Comparison of ENCODE assay signal across 30 cellular contexts in genomic region chr11:272195-272930, GRCh38. TPM values are rescaled to one million over a fixed set of nuclear protein-coding genes. Genes with fewer than 3 reads are reported as not detected.
DNase-seq lines count a peak whose midpoint lies in the region; ATAC-seq, FAIRE-seq and TF ChIP-seq lines count a peak whose summit lies in the region.
"Had no signal": no experiment of that assay in that cellular context is flagged by ENCODE, and none has a peak within 500 bp of the region (broad histone marks: within the 10 kb centered on the region; RNA-seq: fewer than 3 reads in every experiment).

No MANE protein-coding gene starts in this region.

- H4K91ac ChIP-seq in H9 (ENCODE audit: insufficient read length, low read depth, low read length) (no peak overlapping the region), mesenchymal stem cell (ENCODE audit: low read length) (no peak overlapping the region)

- no peaks in the 10 kb centered on the region for H4K20me1 ChIP-seq in H9 (ENCODE audit: control insufficient read depth, insufficient read depth, insufficient read length)

- H4K8ac ChIP-seq in H9 (replicated peaks; ENCODE audit: insufficient read length, low read depth, low read length): no peak overlapping the region
- no peak overlapping the region for H4K8ac ChIP-seq in mesenchymal stem cell (ENCODE audit: low read length)

- H3K4me1 ChIP-seq in H9 (ENCODE audit: insufficient read depth, low read length): peaks cover 6% of the 10 kb centered on the region
- peaks cover 3 to 4% of the 10 kb centered on the region in 2 donors for H3K4me1 ChIP-seq in small intestine (ENCODE audit: control insufficient read depth in 2 of 2, insufficient read depth in 1 of 2, low read depth in 1 of 2, low read length in 1 of 2)
- peaks cover 6% of the 10 kb centered on the region for H3K4me1 ChIP-seq in mesenchymal stem cell (ENCODE audit: control insufficient read depth, insufficient read depth, low read depth, low read length)

- H3K18ac ChIP-seq in H9 (ENCODE audit: insufficient read length, low read depth, low read length) (no peak overlapping the region), mesenchymal stem cell (ENCODE audit: low read depth in 1 of 2, low read length in 2 of 2) (no peak overlapping the region)

- H3K23me2 ChIP-seq in H9 (ENCODE audit: insufficient read length, low read depth, low read length, poor library complexity, severe bottlenecking): no peaks in the 10 kb centered on the region

- H2AFZ ChIP-seq in H9 (ENCODE audit: low read length) (no peak overlapping the region), mesenchymal stem cell (ENCODE audit: low read depth, low read length) (no peak overlapping the region)

- no peaks in the 10 kb centered on the region for H3K27me3 ChIP-seq in H9 (ENCODE audit: insufficient read depth, low read length)
- no peaks in the 10 kb centered on the region for H3K27me3 ChIP-seq in small intestine (ENCODE audit: control insufficient read depth in 2 of 2, insufficient read depth in 2 of 2, low read length in 2 of 2)
- peaks cover 7 to 61% of the 10 kb centered on the region in 2 experiments for H3K27me3 ChIP-seq in mesenchymal stem cell (ENCODE audit: control insufficient read depth in 1 of 2, insufficient read depth in 1 of 2, low read length in 2 of 2)
- H3K27me3 ChIP-seq: tibial nerve had no signal

- H3K79me2 ChIP-seq in H9 (ENCODE audit: insufficient read depth, low read length): no peaks in the 10 kb centered on the region

- DNase-seq in activated naive CD8-positive, alpha-beta T cell treated with anti-CD3 and anti-CD28 coated beads for 36 hours: no peak
- DNase-seq in H9: peak; percentile 20
- DNase-seq in effector memory CD8-positive, alpha-beta T cell: no peak
- DNase-seq in small intestine: peak; percentile 97
- no peak for DNase-seq in NK-92 (lab: John Stamatoyannopoulos, UW; ENCODE audit: unreplicated experiment)
- DNase-seq in mesenchymal stem cell: no peak
- no peak for DNase-seq in Right ventricle myocardium superior
- DNase-seq: activated CD4-positive, alpha-beta T cell treated with anti-CD3 and anti-CD28 coated beads for 48 hours; activated naive CD4-positive, alpha-beta T cell treated with anti-CD3 and anti-CD28 coated beads, Interleukin-2, amount 50 U/mL, for 16 hours; activated T-cell treated with anti-CD3 and anti-CD28 coated beads, Interleukin-2, amount 50 U/mL, for 1 hour; effector CD4-positive, alpha-beta T cell; Karpas-422; NCI-H1048; NCI-H2081; NCI-H446 treated with DMSO at 0.1 percent for 48 hours; stimulated activated CD4-positive, alpha-beta T cell treated with anti-CD3 and anti-CD28 coated beads, Interleukin-2, amount 100 ng/mL, for 24 hours; stimulated activated naive CD4-positive, alpha-beta T cell treated with Interleukin-2 at 50 U/mL for 16 hours had no signal

- H3K4me3 Mint-ChIP-seq in activated naive CD8-positive, alpha-beta T cell: no peak overlapping the region
- H3K4me3 Mint-ChIP-seq in activated naive CD8-positive, alpha-beta T cell treated with anti-CD3 and anti-CD28 coated beads for 36 hours: no peak overlapping the region
- no peak overlapping the region for H3K4me3 Mint-ChIP-seq in H9
- no peak overlapping the region for H3K4me3 Mint-ChIP-seq in effector memory CD8-positive, alpha-beta T cell
- H3K4me3 Mint-ChIP-seq: central memory CD8-positive, alpha-beta T cell; nephron had no signal

- peaks cover 10% of the 10 kb centered on the region for H3K36me3 Mint-ChIP-seq in activated naive CD8-positive, alpha-beta T cell
- peaks cover 12% of the 10 kb centered on the region for H3K36me3 Mint-ChIP-seq in activated naive CD8-positive, alpha-beta T cell treated with anti-CD3 and anti-CD28 coated beads for 36 hours
- H3K36me3 Mint-ChIP-seq in H9 (ENCODE audit: insufficient read depth in 1 of 3, low read depth in 3 of 3): no peaks in the 10 kb centered on the region; a peak in 1 of 7 replicates
- H3K36me3 Mint-ChIP-seq in effector memory CD8-positive, alpha-beta T cell (ENCODE audit: insufficient read depth): peaks cover 24% of the 10 kb centered on the region

- H2BK5ac ChIP-seq in H9 (ENCODE audit: insufficient read length, low read length): no peak overlapping the region
- no peak overlapping the region for H2BK5ac ChIP-seq in mesenchymal stem cell (ENCODE audit: low read depth, low read length, poor library complexity, severe bottlenecking)

- H3K36me3 ChIP-seq in small intestine (ENCODE audit: control insufficient read depth in 2 of 2, insufficient read depth in 2 of 2, low read length in 2 of 2) (no peaks in the 10 kb centered on the region), mesenchymal stem cell (ENCODE audit: control insufficient read depth in 1 of 2, insufficient read depth in 2 of 2, low read depth in 1 of 2, low read length in 2 of 2) (no peaks in the 10 kb centered on the region)
- H3K36me3 ChIP-seq: HAP-1, tibial nerve had no signal

- intact Hi-C loops in Right ventricle myocardium superior (cut with DNase I): no loop called here

- H3K9ac ChIP-seq in H9 (ENCODE audit: extremely low read depth, insufficient read length, low read length) (no peak overlapping the region), mesenchymal stem cell (ENCODE audit: low read length) (no peak overlapping the region)

- peak overlapping the region in 1 of 2 donors; percentile 24 for H3K4me3 ChIP-seq in small intestine (ENCODE audit: low read depth in 1 of 2, low read length in 2 of 2)
- no peak overlapping the region for H3K4me3 ChIP-seq in mesenchymal stem cell (ENCODE audit: insufficient read depth in 1 of 2, low read depth in 1 of 2, low read length in 2 of 2)
- H3K4me3 ChIP-seq: HAP-1, tibial nerve had no signal

- H2BK12ac ChIP-seq in H9 (ENCODE audit: insufficient read length, low read depth, low read length) (no peak overlapping the region), mesenchymal stem cell (ENCODE audit: low read length in 2 of 2) (no peak overlapping the region)

- no peak overlapping the region for H2BK15ac ChIP-seq in H9 (ENCODE audit: low read depth, low read length)
- no peak overlapping the region for H2BK15ac ChIP-seq in mesenchymal stem cell (ENCODE audit: low read depth, poor library complexity, severe bottlenecking)

- ATAC-seq in effector memory CD8-positive, alpha-beta T cell (replicated peaks): no peak
- no peak for ATAC-seq in Right ventricle myocardium superior (ENCODE audit: poor library complexity)
- ATAC-seq: esophagus mucosa had no signal

- peaks cover 44% of the 10 kb centered on the region for H3K4me1 Mint-ChIP-seq in activated naive CD8-positive, alpha-beta T cell (ENCODE audit: low read depth)
- H3K4me1 Mint-ChIP-seq in activated naive CD8-positive, alpha-beta T cell treated with anti-CD3 and anti-CD28 coated beads for 36 hours: peaks cover 28% of the 10 kb centered on the region
- H3K4me1 Mint-ChIP-seq in H9: peaks cover 34 to 42% of the 10 kb centered on the region in 2 experiments
- peaks cover 25 to 29% of the 10 kb centered on the region in 2 donors for H3K4me1 Mint-ChIP-seq in effector memory CD8-positive, alpha-beta T cell (ENCODE audit: low read depth in 2 of 2)
- H3K4me1 Mint-ChIP-seq: nephron had no signal

- no peak for FAIRE-seq in small intestine (lab: Jason Lieb, UNC)
- FAIRE-seq: astrocyte, frontal cortex, keratinocyte, TTC549 had no signal

- H3K56ac ChIP-seq in H9 (ENCODE audit: insufficient read length, low read depth, low read length): no peak overlapping the region

- no peak for TF ChIP-seq CTCF in H9 (conservative IDR thresholded peaks at IDR 0.05)

- H3K27me3 Mint-ChIP-seq in activated naive CD8-positive, alpha-beta T cell: no peaks in the 10 kb centered on the region
- H3K27me3 Mint-ChIP-seq in activated naive CD8-positive, alpha-beta T cell treated with anti-CD3 and anti-CD28 coated beads for 36 hours: no peaks in the 10 kb centered on the region
- peaks cover 11% of the 10 kb centered on the region for H3K27me3 Mint-ChIP-seq in H9 (ENCODE audit: low read depth)
- no peaks in the 10 kb centered on the region for H3K27me3 Mint-ChIP-seq in effector memory CD8-positive, alpha-beta T cell
- H3K27me3 Mint-ChIP-seq: central memory CD8-positive, alpha-beta T cell had no signal

- H2BK120ac ChIP-seq in H9 (ENCODE audit: low read depth, low read length, poor library complexity, severe bottlenecking) (no peak overlapping the region), mesenchymal stem cell (ENCODE audit: low read depth, low read length) (no peak overlapping the region)

- H3K23ac ChIP-seq in H9 (ENCODE audit: insufficient read length, low read depth, low read length) (no peak overlapping the region), mesenchymal stem cell (ENCODE audit: low read length in 2 of 2) (no peak overlapping the region)

- H3K4me2 ChIP-seq in H9 (ENCODE audit: insufficient read depth, insufficient read length, low read length) (no peak overlapping the region), mesenchymal stem cell (ENCODE audit: low read length, poor library complexity, severe bottlenecking) (no peak overlapping the region)

- whole genome bisulfite sequencing in H9 (ENCODE audit: extremely low coverage, insufficient read length, low lambda C conversion rate): no CpG with 5 or more reads among the region's 22 CpGs
- 20 to 68% (median 56%) methylated on average over 22 of the region's 22 CpGs for WGBS in small intestine, 3 donors
- WGBS in mesenchymal stem cell: 88% methylated on average over 22 of the region's 22 CpGs

- H2BK20ac ChIP-seq in H9 (ENCODE audit: low read depth, low read length, poor library complexity, severe bottlenecking): no peak overlapping the region

- no peak overlapping the region for H4K5ac ChIP-seq in H9 (ENCODE audit: insufficient read length, low read depth, low read length)

- no peaks in the 10 kb centered on the region for H3K9me3 ChIP-seq in H9 (ENCODE audit: control insufficient read depth, low read depth, low read length)
- no peaks in the 10 kb centered on the region for H3K9me3 ChIP-seq in small intestine (ENCODE audit: control insufficient read depth, low read depth)
- H3K9me3 ChIP-seq in mesenchymal stem cell (ENCODE audit: control insufficient read depth, low read length): peaks cover 21% of the 10 kb centered on the region

- H3T11ph ChIP-seq in H9 (ENCODE audit: low read length): no peak overlapping the region

- H3K79me1 ChIP-seq in H9 (ENCODE audit: insufficient read depth, low read depth, low read length, poor library complexity, severe bottlenecking) (no peaks in the 10 kb centered on the region), mesenchymal stem cell (replicated peaks; ENCODE audit: low read length, poor library complexity, severe bottlenecking) (no peaks in the 10 kb centered on the region)

- H3K27ac ChIP-seq in H9 (ENCODE audit: insufficient read length, low read depth, low read length) (no peak overlapping the region), small intestine (ENCODE audit: low read depth in 1 of 2, low read length in 1 of 2) (peak overlapping the region; percentile 96), mesenchymal stem cell (ENCODE audit: low read length, poor library complexity, severe bottlenecking) (no peak overlapping the region)

- H3K14ac ChIP-seq in H9 (ENCODE audit: insufficient read depth, low read length): no peak overlapping the region
- no peak overlapping the region for H3K14ac ChIP-seq in mesenchymal stem cell (ENCODE audit: low read length in 2 of 2)

- peak overlapping the region; percentile 46 for H3K27ac Mint-ChIP-seq in activated naive CD8-positive, alpha-beta T cell
- no peak overlapping the region for H3K27ac Mint-ChIP-seq in activated naive CD8-positive, alpha-beta T cell treated with anti-CD3 and anti-CD28 coated beads for 36 hours
- no peak overlapping the region for H3K27ac Mint-ChIP-seq in H9
- H3K27ac Mint-ChIP-seq in effector memory CD8-positive, alpha-beta T cell: peak overlapping the region; percentile 62 to 65
- H3K27ac Mint-ChIP-seq: nephron had no signal

- peaks cover 9% of the 10 kb centered on the region for H3K9me3 Mint-ChIP-seq in activated naive CD8-positive, alpha-beta T cell (ENCODE audit: low read depth)
- H3K9me3 Mint-ChIP-seq in activated naive CD8-positive, alpha-beta T cell treated with anti-CD3 and anti-CD28 coated beads for 36 hours: peaks cover 10% of the 10 kb centered on the region
- H3K9me3 Mint-ChIP-seq in H9: peaks cover 8% of the 10 kb centered on the region in 2 experiments; a peak in 4 of 5 replicates
- H3K9me3 Mint-ChIP-seq in effector memory CD8-positive, alpha-beta T cell: no peaks in the 10 kb centered on the region
- H3K9me3 Mint-ChIP-seq: central memory CD8-positive, alpha-beta T cell had no signal

- no peak overlapping the region for H3K4ac ChIP-seq in H9 (ENCODE audit: low read depth, low read length)
- no peak overlapping the region for H3K4ac ChIP-seq in mesenchymal stem cell (ENCODE audit: low read depth in 1 of 2, low read length in 2 of 2)

- H2AK5ac ChIP-seq in H9 (ENCODE audit: insufficient read length, low read length) (no peak overlapping the region), mesenchymal stem cell (ENCODE audit: low read length, severe bottlenecking) (no peak overlapping the region)

RNA-seq across cellular contexts. Expression of gene NLRP6, which starts 5.8 kb away (rescaled TPM):
- 1 to 10 TPM; 3.7 to 3.8 TPM for total RNA-seq in activated naive CD8-positive, alpha-beta T cell treated with anti-CD3 and anti-CD28 coated beads for 36 hours
- total RNA-seq in H9 (2021) (not detected in 2 replicates), Right ventricle myocardium superior (0.11 TPM)
- 10 to 100 TPM; 42.2 to 72.4 (median 45.0) TPM for polyA plus RNA-seq in small intestine
- polyA plus RNA-seq in mesenchymal stem cell (2013, experiment 1 of 2): not detected
- not detected for polyA plus RNA-seq in mesenchymal stem cell (2013, experiment 2 of 2)
- total RNA-seq: astrocyte, Daoy, frontal cortex, HT-29 had no signal
- polyA plus RNA-seq: keratinocyte had no signal

RNA-seq across cellular contexts. Expression of gene PGGHG, which starts 16.6 kb away (rescaled TPM):
- 100 to 1,000 TPM; 206 to 209 TPM for total RNA-seq in activated naive CD8-positive, alpha-beta T cell treated with anti-CD3 and anti-CD28 coated beads for 36 hours
- total RNA-seq in H9 (2021): 57.9 and 58.3 TPM in 2 replicates
- 100 to 1,000 TPM; 118 to 154 (median 127) TPM for polyA plus RNA-seq in small intestine
- polyA plus RNA-seq in mesenchymal stem cell (2013, experiment 1 of 2): 35.9 TPM
- 33.3 TPM for polyA plus RNA-seq in mesenchymal stem cell (2013, experiment 2 of 2)
- 6.1 TPM for total RNA-seq in Right ventricle myocardium superior

RNA-seq across cellular contexts. Expression of gene IFITM5, which starts 27.0 kb away (rescaled TPM):
- total RNA-seq in activated naive CD8-positive, alpha-beta T cell treated with anti-CD3 and anti-CD28 coated beads for 36 hours: not detected
- total RNA-seq in H9 (2021) (not detected in 2 replicates), Right ventricle myocardium superior (not detected)
- polyA plus RNA-seq in small intestine: not detected
- not detected for polyA plus RNA-seq in mesenchymal stem cell (2013, experiment 1 of 2)
- polyA plus RNA-seq in mesenchymal stem cell (2013, experiment 2 of 2): not detected
- total RNA-seq: astrocyte, Daoy, esophagus mucosa, frontal cortex, HT-29, posterior vena cava, tibial nerve had no signal
- polyA plus RNA-seq: keratinocyte had no signal

RNA-seq across cellular contexts. Expression of gene IFITM2, which starts 35.3 kb away (rescaled TPM):
- 100 to 1,000 TPM; 474 to 496 TPM for total RNA-seq in activated naive CD8-positive, alpha-beta T cell treated with anti-CD3 and anti-CD28 coated beads for 36 hours
- 421 and 425 TPM in 2 replicates for total RNA-seq in H9 (2021)
- polyA plus RNA-seq in small intestine: 100 to 1,000 TPM in 1 of 3 donors, 10 to 100 TPM in 2; 21.7 to 490 (median 71.3) TPM
- polyA plus RNA-seq in mesenchymal stem cell (2013, experiment 1 of 2): 1,548 TPM
- polyA plus RNA-seq in mesenchymal stem cell (2013, experiment 2 of 2): 1,588 TPM
- total RNA-seq in Right ventricle myocardium superior: 194 TPM

RNA-seq across cellular contexts. Expression of gene PSMD13, which starts 35.6 kb away (rescaled TPM):
- total RNA-seq in activated naive CD8-positive, alpha-beta T cell treated with anti-CD3 and anti-CD28 coated beads for 36 hours: 100 to 1,000 TPM; 235 to 239 TPM
- 141 and 148 TPM in 2 replicates for total RNA-seq in H9 (2021)
- 100 to 1,000 TPM; 144 to 159 (median 155) TPM for polyA plus RNA-seq in small intestine
- 66.4 TPM for polyA plus RNA-seq in mesenchymal stem cell (2013, experiment 1 of 2)
- 68.0 TPM for polyA plus RNA-seq in mesenchymal stem cell (2013, experiment 2 of 2)
- 93.4 TPM for total RNA-seq in Right ventricle myocardium superior

Comparison
In these comparisons a context has a peak if more than half of its experiments do, and no peak if none do; other contexts are left out.
1. H3K27ac Mint-ChIP-seq: peak in activated naive CD8-positive, alpha-beta T cell (single experiment) and effector memory CD8-positive, alpha-beta T cell (2 of 2); none in activated naive CD8-positive, alpha-beta T cell treated with anti-CD3 and anti-CD28 coated beads for 36 hours (single experiment) and H9 (0 of 3).
2. DNase-seq: peak in H9 (single experiment) and small intestine (single experiment); none in activated naive CD8-positive, alpha-beta T cell treated with anti-CD3 and anti-CD28 coated beads for 36 hours (single experiment), effector memory CD8-positive, alpha-beta T cell (0 of 3), NK-92 (single experiment), mesenchymal stem cell (single experiment) and Right ventricle myocardium superior (single experiment).
3. H3K27ac ChIP-seq: peak in small intestine (2 of 2); none in H9 (single experiment) and mesenchymal stem cell (single experiment).